Comparison of ENCODE assay signal across 1 cellular context in genomic region chr1:25609921-25610320, GRCh38.
TF ChIP-seq lines count a peak whose summit lies in the region.

No MANE protein-coding gene starts in this region.

TF ChIP-seq in IMR-90, 13 proteins besides CTCF, POLR2A, EP300 and RAD21 (continued from another document):
- no peak for TF ChIP-seq MAFK (IDR thresholded peaks at IDR 0.05; ENCODE audit: low read depth, low read length)
- TF ChIP-seq CEBPB (IDR thresholded peaks at IDR 0.05; ENCODE audit: low read depth, low read length) = peak; percentile 34; the same call in 1 of the 2 replicates
